In genomic region chr18:55499526-55499925, GRCh38 we compare ENCODE assay signal across 25 cellular contexts.
A peak's percentile ranks its signal among the peaks of the same experiment; 100 is the strongest.
DNase-seq lines count a peak whose midpoint lies in the region; ATAC-seq and TF ChIP-seq lines count a peak whose summit lies in the region.
"Had no signal": no experiment of that assay in that cellular context is flagged by ENCODE, and none has a peak within 500 bp of the region (broad histone marks: within the 10 kb centered on the region; RNA-seq: fewer than 3 reads in every experiment).

No MANE protein-coding gene starts in this region.

- H3K4me3 ChIP-seq in ACC112 (ENCODE audit: low read depth, low read length) (no peak overlapping the region), Karpas-422 (ENCODE audit: low read length) (no peak overlapping the region), esophagus muscularis mucosa (no peak overlapping the region), skeletal muscle satellite cell (ENCODE audit: low read length) (no peak overlapping the region)
- H3K4me3 ChIP-seq in naive thymus-derived CD4-positive, alpha-beta T cell (ENCODE audit: low read length): no peak overlapping the region
- H3K4me3 ChIP-seq: mucosa of descending colon, tibial artery had no signal

- H3K4me1 Mint-ChIP-seq in naive thymus-derived CD4-positive, alpha-beta T cell: peaks cover 0 to 6% (median 0%) of the 10 kb centered on the region in 7 donors
- H3K4me1 Mint-ChIP-seq: activated T-helper 17 cell treated with anti-CD3 and anti-CD28 coated beads, Interleukin-2, amount 50 U/mL, for 72 hours had no signal

- CTCF ChIA-PET in naive thymus-derived CD4-positive, alpha-beta T cell (lab: Charles Lee): no interaction called here

- POLR2A ChIA-PET in naive thymus-derived CD4-positive, alpha-beta T cell (lab: Charles Lee): no interaction called here

- no peak for ATAC-seq in naive thymus-derived CD4-positive, alpha-beta T cell
- ATAC-seq in GM21367 (IDR thresholded peaks at IDR 0.05; ENCODE audit: unreplicated experiment): no peak
- ATAC-seq: activated T-helper 17 cell treated with anti-CD3 and anti-CD28 coated beads, Interleukin-2, amount 50 U/mL, for 72 hours; left colon; mucosa of descending colon; WTC11 had no signal

- H3K9me2 ChIP-seq in Karpas-422 (replicated peaks; ENCODE audit: insufficient read depth, low read length): no peaks in the 10 kb centered on the region

- H2AFZ ChIP-seq in ACC112 (ENCODE audit: low read length, unreplicated experiment) (no peak overlapping the region), Karpas-422 (ENCODE audit: low read length) (no peak overlapping the region)

- H3K27me3 Mint-ChIP-seq in naive thymus-derived CD4-positive, alpha-beta T cell: peaks cover 0 to 12% (median 4%) of the 10 kb centered on the region in 5 donors
- H3K27me3 Mint-ChIP-seq: CD4-positive, CD25-positive, alpha-beta regulatory T cell had no signal

- no peak for TF ChIP-seq CTCF in esophagus muscularis mucosa (IDR thresholded peaks at IDR 0.05)

- no peaks in the 10 kb centered on the region for H3K36me3 Mint-ChIP-seq in naive thymus-derived CD4-positive, alpha-beta T cell
- H3K36me3 Mint-ChIP-seq: activated naive CD8-positive, alpha-beta T cell; CD4-positive, CD25-positive, alpha-beta regulatory T cell; WTC11 had no signal

- H3K27ac Mint-ChIP-seq in naive thymus-derived CD4-positive, alpha-beta T cell: no peak overlapping the region
- H3K27ac Mint-ChIP-seq: activated naive CD8-positive, alpha-beta T cell; activated T-helper 17 cell treated with anti-CD3 and anti-CD28 coated beads, Interleukin-2, amount 50 U/mL, for 72 hours; CD4-positive, CD25-positive, alpha-beta regulatory T cell; WTC11 had no signal

- TF ChIP-seq POLR2A in esophagus muscularis mucosa (IDR thresholded peaks at IDR 0.05; ENCODE audit: low read depth): no peak
- no peak for TF ChIP-seq POLR2A in erythroblast (IDR thresholded peaks at IDR 0.05; ENCODE audit: low read length)

- H3K9ac ChIP-seq in Karpas-422 (ENCODE audit: low read length) (no peak overlapping the region), skeletal muscle satellite cell (ENCODE audit: low read depth, low read length) (peak overlapping the region; percentile 76)

- intact Hi-C loops in esophagus muscularis mucosa (cut with DNase I): no loop called here
- intact Hi-C loops in naive thymus-derived CD4-positive, alpha-beta T cell (cut with micrococcal nuclease): loop anchor here in 1 of 2 donors (10.0 kb wide), 1 partner anchor 65 kb away; no protein-coding TSS in a partner anchor

- TF ChIP-seq EP300 in esophagus muscularis mucosa (IDR thresholded peaks at IDR 0.05): no peak

- H3K9me3 ChIP-seq in Karpas-422 (ENCODE audit: low read length) (no peaks in the 10 kb centered on the region), esophagus muscularis mucosa (no peaks in the 10 kb centered on the region), skeletal muscle satellite cell (replicated peaks; ENCODE audit: low read length) (no peaks in the 10 kb centered on the region)
- H3K9me3 ChIP-seq in naive thymus-derived CD4-positive, alpha-beta T cell (ENCODE audit: control insufficient read depth in 2 of 3, low read length in 3 of 3): no peaks in the 10 kb centered on the region
- H3K9me3 ChIP-seq: mucosa of descending colon, tibial artery had no signal

- peaks cover 0 to 1% (median 0%) of the 10 kb centered on the region in 11 donors for H3K9me3 Mint-ChIP-seq in naive thymus-derived CD4-positive, alpha-beta T cell
- H3K9me3 Mint-ChIP-seq: activated T-helper 17 cell treated with anti-CD3 and anti-CD28 coated beads, Interleukin-2, amount 50 U/mL, for 72 hours; neural crest cell; WTC11 had no signal

- DNase-seq in Karpas-422: no peak
- no peak for DNase-seq in esophagus muscularis mucosa (ENCODE audit: extremely low spot score)
- no peak for DNase-seq in naive thymus-derived CD4-positive, alpha-beta T cell
- no peak for DNase-seq in EL
- DNase-seq in erythroblast (lab: John Stamatoyannopoulos, UW): no peak
- DNase-seq: ACHN; DMS53; effector memory CD4-positive, alpha-beta T cell; KG1; left colon; mucosa of descending colon; MV-4-11; posterior cingulate gyrus; stimulated activated CD4-positive, alpha-beta T cell treated with anti-CD3 and anti-CD28 coated beads, Interleukin-4, amount 100 ng/mL, for 1 hour; stimulated activated naive CD4-positive, alpha-beta T cell; T-helper 9 cell; tibial artery had no signal

- WGBS in esophagus muscularis mucosa: 94% methylated on average over 3 of the region's 3 CpGs

- no peaks in the 10 kb centered on the region for H3K36me3 ChIP-seq in ACC112 (ENCODE audit: insufficient read depth, low read length)
- no peaks in the 10 kb centered on the region for H3K36me3 ChIP-seq in Karpas-422 (ENCODE audit: insufficient read depth, low read length)
- no peaks in the 10 kb centered on the region for H3K36me3 ChIP-seq in esophagus muscularis mucosa
- H3K36me3 ChIP-seq in skeletal muscle satellite cell (ENCODE audit: insufficient read depth, low read length): no peaks in the 10 kb centered on the region
- no peaks in the 10 kb centered on the region for H3K36me3 ChIP-seq in naive thymus-derived CD4-positive, alpha-beta T cell (ENCODE audit: control insufficient read depth in 2 of 3, insufficient read depth in 3 of 3, low read length in 3 of 3)
- H3K36me3 ChIP-seq: tibial artery had no signal

- H3K79me2 ChIP-seq in ACC112 (ENCODE audit: control insufficient read depth, insufficient read depth, low read length, unreplicated experiment) (peaks cover 33% of the 10 kb centered on the region), Karpas-422 (ENCODE audit: low read length) (peaks cover 95% of the 10 kb centered on the region)

- no peaks in the 10 kb centered on the region for H4K20me1 ChIP-seq in Karpas-422 (ENCODE audit: insufficient read depth, low read depth, low read length)

- H3K27me3 ChIP-seq in ACC112 (ENCODE audit: insufficient read depth, low read length): no peaks in the 10 kb centered on the region
- H3K27me3 ChIP-seq in Karpas-422 (ENCODE audit: low read length): no peaks in the 10 kb centered on the region
- no peaks in the 10 kb centered on the region for H3K27me3 ChIP-seq in esophagus muscularis mucosa
- H3K27me3 ChIP-seq in skeletal muscle satellite cell (ENCODE audit: control insufficient read depth, insufficient read depth, low read length): no peaks in the 10 kb centered on the region
- H3K27me3 ChIP-seq in naive thymus-derived CD4-positive, alpha-beta T cell (ENCODE audit: control insufficient read depth in 2 of 2, insufficient read depth in 2 of 2, low read length in 2 of 2): no peaks in the 10 kb centered on the region
- H3K27me3 ChIP-seq: tibial artery had no signal

- H3K4me2 ChIP-seq in Karpas-422 (ENCODE audit: low read depth, low read length, poor library complexity, severe bottlenecking) (no peak overlapping the region), skeletal muscle satellite cell (ENCODE audit: low read length) (no peak overlapping the region)

- no peak overlapping the region for H3K4me3 Mint-ChIP-seq in naive thymus-derived CD4-positive, alpha-beta T cell
- H3K4me3 Mint-ChIP-seq: activated naive CD8-positive, alpha-beta T cell; activated T-helper 17 cell treated with anti-CD3 and anti-CD28 coated beads, Interleukin-2, amount 50 U/mL, for 72 hours; CD4-positive, CD25-positive, alpha-beta regulatory T cell; neural crest cell had no signal

- H3K4me1 ChIP-seq in ACC112 (ENCODE audit: control insufficient read depth, insufficient read depth, low read length, unreplicated experiment): peaks cover 44% of the 10 kb centered on the region
- peaks cover 99% of the 10 kb centered on the region for H3K4me1 ChIP-seq in Karpas-422 (ENCODE audit: low read length)
- H3K4me1 ChIP-seq in esophagus muscularis mucosa: peaks cover 14 to 36% (median 33%) of the 10 kb centered on the region in 4 donors
- H3K4me1 ChIP-seq in skeletal muscle satellite cell (ENCODE audit: control insufficient read depth, insufficient read depth, low read length): peaks cover 43% of the 10 kb centered on the region
- H3K4me1 ChIP-seq in naive thymus-derived CD4-positive, alpha-beta T cell (ENCODE audit: control insufficient read depth in 2 of 2, insufficient read depth in 2 of 2, low read length in 2 of 2): no peaks in the 10 kb centered on the region

- peak overlapping the region; percentile 84; the same call in 1 of the 2 replicates for H3K27ac ChIP-seq in ACC112 (ENCODE audit: low read depth, low read length)
- H3K27ac ChIP-seq in Karpas-422 (ENCODE audit: low read length): peak overlapping the region; percentile 38
- peak overlapping the region in 3 of 4 donors; percentile 17 to 57 (median 41) for H3K27ac ChIP-seq in esophagus muscularis mucosa (replicated peaks in 1 of 4)
- no peak overlapping the region for H3K27ac ChIP-seq in naive thymus-derived CD4-positive, alpha-beta T cell (ENCODE audit: low read depth, low read length)
- H3K27ac ChIP-seq: tibial artery had no signal
